Comparison of ENCODE assay signal across 15 cellular contexts in genomic region chr7:12650080-12650479, GRCh38. TPM values are rescaled to one million over a fixed set of nuclear protein-coding genes. Genes with fewer than 3 reads are reported as not detected.
DNase-seq lines count a peak whose midpoint lies in the region; ATAC-seq and TF ChIP-seq lines count a peak whose summit lies in the region.
"Had no signal": no experiment of that assay in that cellular context is flagged by ENCODE, and none has a peak within 500 bp of the region (broad histone marks: within the 10 kb centered on the region; RNA-seq: fewer than 3 reads in every experiment).

No MANE protein-coding gene starts in this region.

- no peaks in the 10 kb centered on the region for H3K27me3 ChIP-seq in endodermal cell (ENCODE audit: control insufficient read depth, insufficient read depth, low read length, poor library complexity, severe bottlenecking)

- H3K36me3 Mint-ChIP-seq in Calu3 (ENCODE audit: insufficient read depth, unreplicated experiment) (peaks cover 27% of the 10 kb centered on the region), glutamatergic neuron (ENCODE audit: unreplicated experiment) (no peaks in the 10 kb centered on the region), endodermal cell (ENCODE audit: low read depth) (no peaks in the 10 kb centered on the region)
- H3K36me3 Mint-ChIP-seq: CD8-positive, alpha-beta memory T cell had no signal

- DNase-seq in Calu3 (peak; percentile 28), epithelial cell of prostate (ENCODE audit: low read depth, low spot score) (no peak), mucosa of descending colon (no peak), glutamatergic neuron (no peak), AG08396 (ENCODE audit: low spot score) (no peak), endodermal cell (no peak)
- DNase-seq: Caco-2; CD8-positive, alpha-beta memory T cell; DMS53; GF-D8; HFFc6 had no signal

- H3K9me3 ChIP-seq in mucosa of descending colon, result no peaks in the 10 kb centered on the region
- no peaks in the 10 kb centered on the region for H3K9me3 ChIP-seq in endodermal cell (ENCODE audit: control insufficient read depth, low read length)
- H3K9me3 ChIP-seq: Caco-2, HAP-1 had no signal

- H3K4me1 ChIP-seq in mucosa of descending colon (ENCODE audit: low read depth), result no peaks in the 10 kb centered on the region
- peaks cover 4% of the 10 kb centered on the region for H3K4me1 ChIP-seq in endodermal cell (ENCODE audit: control insufficient read depth, insufficient read depth, low read length)

- H3K27ac Mint-ChIP-seq in Calu3 (ENCODE audit: unreplicated experiment) (peak overlapping the region; percentile 81), glutamatergic neuron (ENCODE audit: unreplicated experiment) (no peak overlapping the region), endodermal cell (no peak overlapping the region)
- H3K27ac Mint-ChIP-seq: CD8-positive, alpha-beta memory T cell; HFFc6 had no signal

- WGBS in endodermal cell (ENCODE audit: insufficient coverage in 1 of 2, insufficient read length in 1 of 2), 2 experiments, result 82% methylated on average over 1 of the region's 2 CpGs; no CpG with 5 or more reads in 1 of the 2 experiments

- CTCF ChIA-PET in Calu3 (lab: Charles Lee), result interaction anchor here (0.5 to 1.5 kb wide), 4 partner anchors 11 to 1230 kb away, joined by 3 to 12 read pairs (median 3); partner anchors contain the start of gene ARL4A

- H3K36me3 ChIP-seq in mucosa of descending colon (ENCODE audit: low read depth) (no peaks in the 10 kb centered on the region), endodermal cell (ENCODE audit: control insufficient read depth, insufficient read depth, low read length) (no peaks in the 10 kb centered on the region)
- H3K36me3 ChIP-seq: HAP-1 had no signal

- ATAC-seq in mucosa of descending colon, result peak; percentile 62
- ATAC-seq in HG02571 (IDR thresholded peaks at IDR 0.05; ENCODE audit: unreplicated experiment), result no peak
- ATAC-seq: K562 had no signal

- no peaks in the 10 kb centered on the region for H3K9me3 Mint-ChIP-seq in Calu3 (ENCODE audit: low read depth, unreplicated experiment)
- H3K9me3 Mint-ChIP-seq in glutamatergic neuron (ENCODE audit: unreplicated experiment), result no peaks in the 10 kb centered on the region
- H3K9me3 Mint-ChIP-seq in endodermal cell, result no peaks in the 10 kb centered on the region
- H3K9me3 Mint-ChIP-seq: CD8-positive, alpha-beta memory T cell; HFFc6 had no signal

- BruUV-seq in Calu3 (replicated peaks; lab: Mats Ljungman, UMichigan), result no TSS peak

- H3K4me1 Mint-ChIP-seq in Calu3 (ENCODE audit: low read depth, unreplicated experiment) (peaks cover 72% of the 10 kb centered on the region), glutamatergic neuron (ENCODE audit: low read depth, unreplicated experiment) (no peaks in the 10 kb centered on the region), endodermal cell (peaks cover 4% of the 10 kb centered on the region)
- H3K4me1 Mint-ChIP-seq: CD8-positive, alpha-beta memory T cell had no signal

- peak overlapping the region; percentile 47 for H3K27ac ChIP-seq in epithelial cell of prostate
- H3K27ac ChIP-seq in endodermal cell (ENCODE audit: low read depth, low read length), result no peak overlapping the region
- H3K27ac ChIP-seq: HL-60 had no signal

- TF ChIP-seq CTCF in Calu3 (IDR thresholded peaks at IDR 0.05; ENCODE audit: unreplicated experiment) (no peak), mucosa of descending colon (IDR thresholded peaks at IDR 0.05) (no peak), glutamatergic neuron (IDR thresholded peaks at IDR 0.05; ENCODE audit: partially characterized antibody, unreplicated experiment) (no peak), endodermal cell (conservative IDR thresholded peaks at IDR 0.05) (no peak)

- H3K27me3 Mint-ChIP-seq in Calu3 (ENCODE audit: unreplicated experiment) (no peaks in the 10 kb centered on the region), glutamatergic neuron (ENCODE audit: unreplicated experiment) (peaks cover 2% of the 10 kb centered on the region), endodermal cell (ENCODE audit: insufficient read depth) (no peaks in the 10 kb centered on the region)
- H3K27me3 Mint-ChIP-seq: CD8-positive, alpha-beta memory T cell had no signal

- peak overlapping the region; percentile 34 for H3K4me3 Mint-ChIP-seq in Calu3 (ENCODE audit: low read depth, unreplicated experiment)
- no peak overlapping the region for H3K4me3 Mint-ChIP-seq in glutamatergic neuron (ENCODE audit: unreplicated experiment)
- H3K4me3 Mint-ChIP-seq in endodermal cell, result no peak overlapping the region
- H3K4me3 Mint-ChIP-seq: CD8-positive, alpha-beta memory T cell; HFFc6 had no signal

- intact Hi-C loops in Calu3 (cut with micrococcal nuclease; ENCODE audit: unreplicated experiment) (no loop called here), mucosa of descending colon (cut with DNase I, micrococcal nuclease) (no loop called here)

- H3K9ac ChIP-seq in endodermal cell (ENCODE audit: extremely low read depth, low read length, poor library complexity, severe bottlenecking), result no peak overlapping the region

- H3K4me3 ChIP-seq in mucosa of descending colon, result no peak overlapping the region
- H3K4me3 ChIP-seq in endodermal cell (ENCODE audit: low read length), result no peak overlapping the region
- H3K4me3 ChIP-seq: HAP-1, K562 had no signal

RNA-seq across cellular contexts. Expression of gene ARL4A, which starts 37.4 kb away (rescaled TPM):
- total RNA-seq in Calu3 (2022), result 30.6 and 31.9 TPM in 2 replicates
- total RNA-seq in mucosa of descending colon, result 10 to 100 TPM; 55.3 to 88.3 (median 73.4) TPM
- total RNA-seq in glutamatergic neuron (ENCODE audit: unreplicated experiment), result 12.3 TPM
- 10 to 100 TPM; 19.1 to 26.4 TPM for total RNA-seq in endodermal cell
- polyA plus RNA-seq in endodermal cell (2013, experiment 1 of 2), result 67.5 TPM
- 56.6 TPM for polyA plus RNA-seq in endodermal cell (2013, experiment 2 of 2)
